ENCODE assay signal across 8 cellular contexts in genomic region chr18:62566199-62566598, GRCh38. TPM values are rescaled to one million over a fixed set of nuclear protein-coding genes. Genes with fewer than 3 reads are reported as not detected.
DNase-seq lines count a peak whose midpoint lies in the region; ATAC-seq and TF ChIP-seq lines count a peak whose summit lies in the region.

No MANE protein-coding gene starts in this region.

- ATAC-seq in HG03378 (IDR thresholded peaks at IDR 0.05; ENCODE audit: unreplicated experiment) = no peak

- DNase-seq in DMS 273 (lab: John Stamatoyannopoulos, UW; ENCODE audit: unreplicated experiment) (peak; percentile 31), DMS 273 treated with DMSO at 0.1 percent for 48 hours (lab: John Stamatoyannopoulos, UW) (no peak), NOMO-1 treated with DMSO at 0.1 percent for 48 hours (lab: John Stamatoyannopoulos, UW; ENCODE audit: unreplicated experiment) (peak; percentile 48), epithelial cell of esophagus (ENCODE audit: low read depth) (peak; percentile 24), occipital lobe (lab: John Stamatoyannopoulos, UW) (peak; percentile 8), DMS79 treated with DMSO at 0.1 percent for 48 hours (lab: John Stamatoyannopoulos, UW) (no peak), NAMALWA (ENCODE audit: low spot score) (no peak)

- no peak overlapping the region for H3K4me3 ChIP-seq in epithelial cell of esophagus (ENCODE audit: low read length)

- peak; percentile 24 for TF ChIP-seq CTCF in epithelial cell of esophagus (IDR thresholded peaks at IDR 0.05; ENCODE audit: insufficient read depth, low read depth, low read length, missing control alignments)

RNA-seq across cellular contexts. Expression of gene ZCCHC2, which starts 43.4 kb away (rescaled TPM):
- 13.1 TPM for total RNA-seq in occipital lobe

Comparison
In these comparisons a context has a peak if more than half of its experiments do, and no peak if none do; other contexts are left out.
1. DNase-seq: peak in DMS 273 (single experiment), NOMO-1 treated with DMSO at 0.1 percent for 48 hours (single experiment), epithelial cell of esophagus (single experiment) and occipital lobe (single experiment); none in DMS 273 treated with DMSO at 0.1 percent for 48 hours (single experiment), DMS79 treated with DMSO at 0.1 percent for 48 hours (single experiment) and NAMALWA (single experiment).